ENCODE assay signal across 1 cellular context in the genomic region with DNA sequence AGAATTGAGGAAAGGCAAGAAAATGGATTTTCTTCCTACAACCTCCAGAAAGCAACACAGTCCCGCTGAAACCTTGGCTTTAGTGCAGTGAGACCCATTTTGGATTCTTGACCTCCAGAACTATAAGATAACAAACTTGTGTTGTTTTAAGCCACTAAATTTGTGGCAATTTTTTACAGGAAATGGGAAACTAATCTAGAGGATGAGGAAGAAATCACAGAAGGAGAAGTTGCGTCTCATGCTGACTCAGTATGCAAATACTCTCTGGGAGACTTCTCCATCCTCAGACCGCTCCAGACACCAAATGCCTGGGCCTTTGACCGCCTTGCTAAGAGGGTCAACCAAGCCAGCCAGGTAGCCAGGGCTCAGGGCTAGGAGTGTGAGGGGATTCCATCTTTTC.
TF ChIP-seq lines count a peak whose summit lies in the region.

No MANE protein-coding gene starts in this region.

TF ChIP-seq in K562, 482 proteins besides CTCF, POLR2A, EP300 and RAD21 (continues in another document):
- no peak for TF ChIP-seq ZNF699 (CRISPR knock-in tag; IDR thresholded peaks at IDR 0.05; ENCODE audit: insufficient replicate concordance)
- TF ChIP-seq CREBBP (IDR thresholded peaks at IDR 0.05; ENCODE audit: low read depth, low read length), result no peak
- no peak for TF ChIP-seq CBFB (CRISPR knock-in tag; IDR thresholded peaks at IDR 0.05)
- no peak for TF ChIP-seq BHLHE40 (IDR thresholded peaks at IDR 0.05; ENCODE audit: low read length)
- TF ChIP-seq ZZZ3 (IDR thresholded peaks at IDR 0.05), result no peak
- TF ChIP-seq ZEB2 (IDR thresholded peaks at IDR 0.05), result no peak
- TF ChIP-seq ZNF280A (IDR thresholded peaks at IDR 0.05; ENCODE audit: low read depth, partially characterized antibody), result no peak
- peak; percentile 28; the same call in 1 of the 2 replicates for TF ChIP-seq HDAC2 (IDR thresholded peaks at IDR 0.05)
- TF ChIP-seq, protein P1, sequence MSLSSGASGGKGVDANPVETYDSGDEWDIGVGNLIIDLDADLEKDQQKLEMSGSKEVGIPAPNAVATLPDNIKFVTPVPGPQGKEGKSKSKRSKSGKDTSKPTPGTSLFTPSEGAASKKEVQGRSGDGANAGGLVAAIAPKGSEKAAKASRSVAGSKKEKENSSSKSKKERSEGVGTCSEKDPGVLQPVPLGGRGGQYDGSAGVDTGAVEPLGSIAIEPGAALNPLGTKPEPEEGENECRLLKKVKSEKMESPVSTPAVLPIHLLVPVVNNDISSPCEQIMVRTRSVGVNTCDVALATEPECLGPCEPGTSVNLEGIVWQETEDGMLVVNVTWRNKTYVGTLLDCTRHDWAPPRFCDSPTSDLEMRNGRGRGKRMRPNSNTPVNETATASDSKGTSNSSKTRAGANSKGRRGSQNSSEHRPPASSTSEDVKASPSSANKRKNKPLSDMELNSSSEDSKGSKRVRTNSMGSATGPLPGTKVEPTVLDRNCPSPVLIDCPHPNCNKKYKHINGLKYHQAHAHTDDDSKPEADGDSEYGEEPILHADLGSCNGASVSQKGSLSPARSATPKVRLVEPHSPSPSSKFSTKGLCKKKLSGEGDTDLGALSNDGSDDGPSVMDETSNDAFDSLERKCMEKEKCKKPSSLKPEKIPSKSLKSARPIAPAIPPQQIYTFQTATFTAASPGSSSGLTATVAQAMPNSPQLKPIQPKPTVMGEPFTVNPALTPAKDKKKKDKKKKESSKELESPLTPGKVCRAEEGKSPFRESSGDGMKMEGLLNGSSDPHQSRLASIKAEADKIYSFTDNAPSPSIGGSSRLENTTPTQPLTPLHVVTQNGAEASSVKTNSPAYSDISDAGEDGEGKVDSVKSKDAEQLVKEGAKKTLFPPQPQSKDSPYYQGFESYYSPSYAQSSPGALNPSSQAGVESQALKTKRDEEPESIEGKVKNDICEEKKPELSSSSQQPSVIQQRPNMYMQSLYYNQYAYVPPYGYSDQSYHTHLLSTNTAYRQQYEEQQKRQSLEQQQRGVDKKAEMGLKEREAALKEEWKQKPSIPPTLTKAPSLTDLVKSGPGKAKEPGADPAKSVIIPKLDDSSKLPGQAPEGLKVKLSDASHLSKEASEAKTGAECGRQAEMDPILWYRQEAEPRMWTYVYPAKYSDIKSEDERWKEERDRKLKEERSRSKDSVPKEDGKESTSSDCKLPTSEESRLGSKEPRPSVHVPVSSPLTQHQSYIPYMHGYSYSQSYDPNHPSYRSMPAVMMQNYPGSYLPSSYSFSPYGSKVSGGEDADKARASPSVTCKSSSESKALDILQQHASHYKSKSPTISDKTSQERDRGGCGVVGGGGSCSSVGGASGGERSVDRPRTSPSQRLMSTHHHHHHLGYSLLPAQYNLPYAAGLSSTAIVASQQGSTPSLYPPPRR (CRISPR knock-in tag; IDR thresholded peaks at IDR 0.05; ENCODE audit: borderline replicate concordance), result no peak
- TF ChIP-seq ARID3B (CRISPR knock-in tag; IDR thresholded peaks at IDR 0.05; ENCODE audit: borderline replicate concordance), result no peak
- TF ChIP-seq RBM25 (IDR thresholded peaks at IDR 0.05; ENCODE audit: low read depth, low read length, severe bottlenecking), result no peak
- no peak for TF ChIP-seq MEF2A (IDR thresholded peaks at IDR 0.05; ENCODE audit: control insufficient read depth, low read depth, low read length)
- TF ChIP-seq, protein P2, sequence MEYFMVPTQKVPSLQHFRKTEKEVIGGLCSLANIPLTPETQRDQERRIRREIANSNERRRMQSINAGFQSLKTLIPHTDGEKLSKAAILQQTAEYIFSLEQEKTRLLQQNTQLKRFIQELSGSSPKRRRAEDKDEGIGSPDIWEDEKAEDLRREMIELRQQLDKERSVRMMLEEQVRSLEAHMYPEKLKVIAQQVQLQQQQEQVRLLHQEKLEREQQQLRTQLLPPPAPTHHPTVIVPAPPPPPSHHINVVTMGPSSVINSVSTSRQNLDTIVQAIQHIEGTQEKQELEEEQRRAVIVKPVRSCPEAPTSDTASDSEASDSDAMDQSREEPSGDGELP (CRISPR knock-in tag; IDR thresholded peaks at IDR 0.05; ENCODE audit: borderline replicate concordance), result no peak
- TF ChIP-seq SAFB (IDR thresholded peaks at IDR 0.05; ENCODE audit: borderline replicate concordance, low read depth, low read length), result no peak
- no peak for TF ChIP-seq MTA2 (IDR thresholded peaks at IDR 0.05; ENCODE audit: low read depth)
- TF ChIP-seq C11orf30 (IDR thresholded peaks at IDR 0.05; ENCODE audit: low read depth), result peak; percentile 73
- TF ChIP-seq PRDM10 (IDR thresholded peaks at IDR 0.05; ENCODE audit: partially characterized antibody), result no peak
- no peak for TF ChIP-seq RBM14 (IDR thresholded peaks at IDR 0.05; ENCODE audit: borderline replicate concordance, insufficient read depth, low read depth, low read length)
- TF ChIP-seq, protein P3, sequence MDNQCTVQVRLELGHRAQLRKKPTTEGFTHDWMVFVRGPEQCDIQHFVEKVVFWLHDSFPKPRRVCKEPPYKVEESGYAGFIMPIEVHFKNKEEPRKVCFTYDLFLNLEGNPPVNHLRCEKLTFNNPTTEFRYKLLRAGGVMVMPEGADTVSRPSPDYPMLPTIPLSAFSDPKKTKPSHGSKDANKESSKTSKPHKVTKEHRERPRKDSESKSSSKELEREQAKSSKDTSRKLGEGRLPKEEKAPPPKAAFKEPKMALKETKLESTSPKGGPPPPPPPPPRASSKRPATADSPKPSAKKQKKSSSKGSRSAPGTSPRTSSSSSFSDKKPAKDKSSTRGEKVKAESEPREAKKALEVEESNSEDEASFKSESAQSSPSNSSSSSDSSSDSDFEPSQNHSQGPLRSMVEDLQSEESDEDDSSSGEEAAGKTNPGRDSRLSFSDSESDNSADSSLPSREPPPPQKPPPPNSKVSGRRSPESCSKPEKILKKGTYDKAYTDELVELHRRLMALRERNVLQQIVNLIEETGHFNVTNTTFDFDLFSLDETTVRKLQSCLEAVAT (IDR thresholded peaks at IDR 0.05), result 0 out of 4 replicates have a peak, but pooled peaks of 1 of the 2 experiments have one; percentile 1
- TF ChIP-seq, protein P4, sequence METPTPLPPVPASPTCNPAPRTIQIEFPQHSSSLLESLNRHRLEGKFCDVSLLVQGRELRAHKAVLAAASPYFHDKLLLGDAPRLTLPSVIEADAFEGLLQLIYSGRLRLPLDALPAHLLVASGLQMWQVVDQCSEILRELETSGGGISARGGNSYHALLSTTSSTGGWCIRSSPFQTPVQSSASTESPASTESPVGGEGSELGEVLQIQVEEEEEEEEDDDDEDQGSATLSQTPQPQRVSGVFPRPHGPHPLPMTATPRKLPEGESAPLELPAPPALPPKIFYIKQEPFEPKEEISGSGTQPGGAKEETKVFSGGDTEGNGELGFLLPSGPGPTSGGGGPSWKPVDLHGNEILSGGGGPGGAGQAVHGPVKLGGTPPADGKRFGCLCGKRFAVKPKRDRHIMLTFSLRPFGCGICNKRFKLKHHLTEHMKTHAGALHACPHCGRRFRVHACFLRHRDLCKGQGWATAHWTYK (CRISPR knock-in tag; IDR thresholded peaks at IDR 0.05), result no peak
- no peak for TF ChIP-seq TBL1XR1 (IDR thresholded peaks at IDR 0.05; ENCODE audit: low read length in 2 of 2)
- TF ChIP-seq ZNF3 (CRISPR knock-in tag; IDR thresholded peaks at IDR 0.05), result no peak
- no peak for TF ChIP-seq CBX2 (IDR thresholded peaks at IDR 0.05; ENCODE audit: insufficient read depth, low read length, poor library complexity, severe bottlenecking)
- no peak for TF ChIP-seq ZNF551 (CRISPR knock-in tag; IDR thresholded peaks at IDR 0.05)
- TF ChIP-seq, protein P5, sequence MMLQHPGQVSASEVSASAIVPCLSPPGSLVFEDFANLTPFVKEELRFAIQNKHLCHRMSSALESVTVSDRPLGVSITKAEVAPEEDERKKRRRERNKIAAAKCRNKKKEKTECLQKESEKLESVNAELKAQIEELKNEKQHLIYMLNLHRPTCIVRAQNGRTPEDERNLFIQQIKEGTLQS (IDR thresholded peaks at IDR 0.05), result peak; percentile 32; the same call in 1 of the 2 replicates
- TF ChIP-seq, protein P5 (CRISPR knock-in tag; conservative IDR thresholded peaks at IDR 0.05), result no peak
- TF ChIP-seq, protein P6, sequence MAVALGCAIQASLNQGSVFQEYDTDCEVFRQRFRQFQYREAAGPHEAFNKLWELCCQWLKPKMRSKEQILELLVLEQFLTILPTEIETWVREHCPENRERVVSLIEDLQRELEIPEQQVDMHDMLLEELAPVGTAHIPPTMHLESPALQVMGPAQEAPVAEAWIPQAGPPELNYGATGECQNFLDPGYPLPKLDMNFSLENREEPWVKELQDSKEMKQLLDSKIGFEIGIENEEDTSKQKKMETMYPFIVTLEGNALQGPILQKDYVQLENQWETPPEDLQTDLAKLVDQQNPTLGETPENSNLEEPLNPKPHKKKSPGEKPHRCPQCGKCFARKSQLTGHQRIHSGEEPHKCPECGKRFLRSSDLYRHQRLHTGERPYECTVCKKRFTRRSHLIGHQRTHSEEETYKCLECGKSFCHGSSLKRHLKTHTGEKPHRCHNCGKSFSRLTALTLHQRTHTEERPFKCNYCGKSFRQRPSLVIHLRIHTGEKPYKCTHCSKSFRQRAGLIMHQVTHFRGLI (CRISPR knock-in tag; IDR thresholded peaks at IDR 0.05), result no peak
- no peak for TF ChIP-seq ZFP36 (IDR thresholded peaks at IDR 0.05; ENCODE audit: low read depth, low read length, partially characterized antibody)
- TF ChIP-seq, protein P7, sequence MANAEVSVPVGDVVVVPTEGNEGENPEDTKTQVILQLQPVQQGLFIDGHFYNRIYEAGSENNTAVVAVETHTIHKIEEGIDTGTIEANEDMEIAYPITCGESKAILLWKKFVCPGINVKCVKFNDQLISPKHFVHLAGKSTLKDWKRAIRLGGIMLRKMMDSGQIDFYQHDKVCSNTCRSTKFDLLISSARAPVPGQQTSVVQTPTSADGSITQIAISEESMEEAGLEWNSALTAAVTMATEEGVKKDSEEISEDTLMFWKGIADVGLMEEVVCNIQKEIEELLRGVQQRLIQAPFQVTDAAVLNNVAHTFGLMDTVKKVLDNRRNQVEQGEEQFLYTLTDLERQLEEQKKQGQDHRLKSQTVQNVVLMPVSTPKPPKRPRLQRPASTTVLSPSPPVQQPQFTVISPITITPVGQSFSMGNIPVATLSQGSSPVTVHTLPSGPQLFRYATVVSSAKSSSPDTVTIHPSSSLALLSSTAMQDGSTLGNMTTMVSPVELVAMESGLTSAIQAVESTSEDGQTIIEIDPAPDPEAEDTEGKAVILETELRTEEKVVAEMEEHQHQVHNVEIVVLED (CRISPR knock-in tag; IDR thresholded peaks at IDR 0.05), result no peak
- TF ChIP-seq FUS (optimal IDR thresholded peaks at IDR 0.05; ENCODE audit: low read depth, low read length), result no peak
- no peak for TF ChIP-seq ZNF253 (CRISPR knock-in tag; conservative IDR thresholded peaks at IDR 0.05)
- TF ChIP-seq KDM1A (IDR thresholded peaks at IDR 0.05), result peak; percentile 8 to 38; a peak in 2 of 4 replicates
- TF ChIP-seq ZBTB12 (CRISPR knock-in tag; IDR thresholded peaks at IDR 0.05), result no peak
- TF ChIP-seq HEY1 (CRISPR knock-in tag; IDR thresholded peaks at IDR 0.05; ENCODE audit: borderline replicate concordance), result no peak
- no peak for TF ChIP-seq ZNF785 (CRISPR knock-in tag; IDR thresholded peaks at IDR 0.05)
